21 cellular contexts compared by ENCODE assay signal in genomic region chr7:16025696-16026095, GRCh38.
"Had no signal": no experiment of that assay in that cellular context is flagged by ENCODE, and none has a peak within 500 bp of the region (broad histone marks: within the 10 kb centered on the region; RNA-seq: fewer than 3 reads in every experiment).

No MANE protein-coding gene starts in this region.

- H3K27ac ChIP-seq: colonic mucosa, lower lobe of right lung, suprapubic skin had no signal

- ATAC-seq: activated CD8-positive, alpha-beta memory T cell treated with anti-CD3 and anti-CD28 coated beads, Interleukin-2, amount 10 ng/mL, durations not matched to agents 7 days and 5 days; gastrocnemius medialis; lower lobe of right lung had no signal

- H3K36me3 ChIP-seq: brain microvascular endothelial cell, colonic mucosa, gastrocnemius medialis, lower lobe of right lung, suprapubic skin had no signal

- DNase-seq: activated CD4-positive, alpha-beta memory T cell treated with anti-CD3 and anti-CD28 coated beads, Interleukin-2, amount 10 ng/mL, durations not matched to agents 7 days and 5 days; activated CD4-positive, alpha-beta T cell treated with anti-CD3 and anti-CD28 coated beads for 48 hours; activated CD4-positive, CD25-positive, alpha-beta regulatory T cell; activated CD8-positive, alpha-beta memory T cell treated with anti-CD3 and anti-CD28 coated beads, Interleukin-2, amount 10 ng/mL, durations not matched to agents 7 days and 5 days; activated naive CD8-positive, alpha-beta T cell treated with anti-CD3 and anti-CD28 coated beads, Interleukin-2, amount 10 ng/mL, durations not matched to agents 7 days and 5 days; colonic mucosa; erythroblast; gastrocnemius medialis; lower lobe of right lung; occipital lobe; posterior cingulate gyrus; small intestine; stimulated activated CD4-positive, alpha-beta T cell treated with anti-CD3 and anti-CD28 coated beads, Interleukin-15, amount 100 ng/mL, for 24 hours; stimulated activated CD4-positive, alpha-beta T cell treated with anti-CD3 and anti-CD28 coated beads, Interleukin-2, amount 100 ng/mL, for 48 hours; T-helper 1 cell; T1000 had no signal

- H3K9me3 Mint-ChIP-seq: activated CD4-positive, alpha-beta memory T cell treated with anti-CD3 and anti-CD28 coated beads, Interleukin-2, amount 10 ng/mL, durations not matched to agents 7 days and 5 days; activated naive CD8-positive, alpha-beta T cell treated with anti-CD3 and anti-CD28 coated beads, Interleukin-2, amount 10 ng/mL, durations not matched to agents 7 days and 5 days; central memory CD8-positive, alpha-beta T cell; type B pancreatic cell had no signal

- H3K27ac Mint-ChIP-seq: activated CD4-positive, alpha-beta memory T cell treated with anti-CD3 and anti-CD28 coated beads, Interleukin-2, amount 10 ng/mL, durations not matched to agents 7 days and 5 days; activated CD8-positive, alpha-beta memory T cell treated with anti-CD3 and anti-CD28 coated beads, Interleukin-2, amount 10 ng/mL, durations not matched to agents 7 days and 5 days; activated naive CD8-positive, alpha-beta T cell treated with anti-CD3 and anti-CD28 coated beads, Interleukin-2, amount 10 ng/mL, durations not matched to agents 7 days and 5 days; stimulated activated naive CD8-positive, alpha-beta T cell treated with anti-CD3 and anti-CD28 coated beads, Interleukin-15, Interleukin-2, amounts not matched to agents 100 ng/mL and 50 ng/mL, for 24 hours; type B pancreatic cell had no signal

- H3K27me3 Mint-ChIP-seq: activated CD4-positive, alpha-beta memory T cell treated with anti-CD3 and anti-CD28 coated beads, Interleukin-2, amount 10 ng/mL, durations not matched to agents 7 days and 5 days; activated CD8-positive, alpha-beta memory T cell treated with anti-CD3 and anti-CD28 coated beads, Interleukin-2, amount 10 ng/mL, durations not matched to agents 7 days and 5 days; activated naive CD8-positive, alpha-beta T cell treated with anti-CD3 and anti-CD28 coated beads, Interleukin-2, amount 10 ng/mL, durations not matched to agents 7 days and 5 days; central memory CD8-positive, alpha-beta T cell; stimulated activated naive CD8-positive, alpha-beta T cell treated with anti-CD3 and anti-CD28 coated beads, Interleukin-15, Interleukin-2, amounts not matched to agents 100 ng/mL and 50 ng/mL, for 24 hours; type B pancreatic cell had no signal

- H3K4me1 Mint-ChIP-seq: activated CD4-positive, alpha-beta memory T cell treated with anti-CD3 and anti-CD28 coated beads, Interleukin-2, amount 10 ng/mL, durations not matched to agents 7 days and 5 days; activated CD8-positive, alpha-beta memory T cell treated with anti-CD3 and anti-CD28 coated beads, Interleukin-2, amount 10 ng/mL, durations not matched to agents 7 days and 5 days; activated naive CD8-positive, alpha-beta T cell treated with anti-CD3 and anti-CD28 coated beads, Interleukin-2, amount 10 ng/mL, durations not matched to agents 7 days and 5 days; central memory CD8-positive, alpha-beta T cell had no signal

- H3K4me3 Mint-ChIP-seq: activated CD4-positive, alpha-beta memory T cell treated with anti-CD3 and anti-CD28 coated beads, Interleukin-2, amount 10 ng/mL, durations not matched to agents 7 days and 5 days; activated CD8-positive, alpha-beta memory T cell treated with anti-CD3 and anti-CD28 coated beads, Interleukin-2, amount 10 ng/mL, durations not matched to agents 7 days and 5 days; activated naive CD8-positive, alpha-beta T cell treated with anti-CD3 and anti-CD28 coated beads, Interleukin-2, amount 10 ng/mL, durations not matched to agents 7 days and 5 days; central memory CD8-positive, alpha-beta T cell; stimulated activated naive CD8-positive, alpha-beta T cell treated with anti-CD3 and anti-CD28 coated beads, Interleukin-15, Interleukin-2, amounts not matched to agents 100 ng/mL and 50 ng/mL, for 24 hours; type B pancreatic cell had no signal

- H3K4me3 ChIP-seq: colonic mucosa, gastrocnemius medialis, lower lobe of right lung, suprapubic skin had no signal

- H3K4me1 ChIP-seq: colonic mucosa, lower lobe of right lung had no signal

- H3K27me3 ChIP-seq: brain microvascular endothelial cell, colonic mucosa, gastrocnemius medialis, suprapubic skin had no signal

- H3K9me3 ChIP-seq: colonic mucosa, gastrocnemius medialis, lower lobe of right lung, suprapubic skin had no signal
